In genomic region chr16:89330177-89330856, GRCh38 we compare ENCODE assay signal across 1 cellular context.
TF ChIP-seq lines count a peak whose summit lies in the region.

No MANE protein-coding gene starts in this region.

TF ChIP-seq in HepG2, 621 proteins besides CTCF, POLR2A, EP300 and RAD21 (continued from another document and continues in another):
- TF ChIP-seq GRHL1 (CRISPR knock-in tag; conservative IDR thresholded peaks at IDR 0.05) (no peak), CBX1 (IDR thresholded peaks at IDR 0.05; ENCODE audit: low read depth) (no peak), DNMT3B (CRISPR knock-in tag; conservative IDR thresholded peaks at IDR 0.05) (no peak), DMAP1 (CRISPR knock-in tag; IDR thresholded peaks at IDR 0.05) (no peak), GFI1 (CRISPR knock-in tag; IDR thresholded peaks at IDR 0.05; ENCODE audit: borderline replicate concordance) (peak; percentile 30; the same call in 1 of the 2 replicates), ZNF816 (CRISPR knock-in tag; IDR thresholded peaks at IDR 0.05; ENCODE audit: borderline replicate concordance) (no peak), HOXA5 (CRISPR knock-in tag; IDR thresholded peaks at IDR 0.05) (no peak), ZNF17 (CRISPR knock-in tag; IDR thresholded peaks at IDR 0.05) (no peak), GLI4 (CRISPR knock-in tag; IDR thresholded peaks at IDR 0.05; ENCODE audit: borderline replicate concordance) (no peak), HNF4A (CRISPR knock-in tag; IDR thresholded peaks at IDR 0.05) (no peak), ZNF605 (CRISPR knock-in tag; IDR thresholded peaks at IDR 0.05) (no peak), ZNF549 (CRISPR knock-in tag; IDR thresholded peaks at IDR 0.05) (no peak), KLF9 (CRISPR knock-in tag; IDR thresholded peaks at IDR 0.05; ENCODE audit: low read depth) (0 out of 2 replicates have a peak, but pooled peaks have one; percentile 39), ZNF792 (CRISPR knock-in tag; IDR thresholded peaks at IDR 0.05) (peak; percentile 67; the same call in 1 of the 2 replicates), PTBP1 (IDR thresholded peaks at IDR 0.05; ENCODE audit: low read depth, low read length, poor library complexity, severe bottlenecking) (no peak), KAT7 (CRISPR knock-in tag; IDR thresholded peaks at IDR 0.05; ENCODE audit: borderline replicate concordance) (no peak), ZNF777 (CRISPR knock-in tag; IDR thresholded peaks at IDR 0.05) (no peak), ZNF629 (CRISPR knock-in tag; conservative IDR thresholded peaks at IDR 0.05) (no peak), ZNF354B (CRISPR knock-in tag; IDR thresholded peaks at IDR 0.05) (no peak), ZNF546 (CRISPR knock-in tag; conservative IDR thresholded peaks at IDR 0.05) (no peak), TCF12 (IDR thresholded peaks at IDR 0.05) (no peak), TCF12 (CRISPR knock-in tag; IDR thresholded peaks at IDR 0.05) (no peak), JDP2 (CRISPR knock-in tag; IDR thresholded peaks at IDR 0.05; ENCODE audit: borderline replicate concordance) (no peak), ZNF33A (CRISPR knock-in tag; IDR thresholded peaks at IDR 0.05; ENCODE audit: borderline replicate concordance) (no peak), ZNF264 (CRISPR knock-in tag; IDR thresholded peaks at IDR 0.05) (no peak), ZNF891 (CRISPR knock-in tag; IDR thresholded peaks at IDR 0.05) (no peak), RXRA (CRISPR knock-in tag; IDR thresholded peaks at IDR 0.05) (peak; percentile 75; the same call in 1 of the 2 replicates), ESRRA (CRISPR knock-in tag; IDR thresholded peaks at IDR 0.05; ENCODE audit: low read depth) (no peak), ZBTB40 (IDR thresholded peaks at IDR 0.05) (no peak), ZBTB40 (CRISPR knock-in tag; IDR thresholded peaks at IDR 0.05) (no peak), ZFP36 (IDR thresholded peaks at IDR 0.05; ENCODE audit: borderline replicate concordance, low read depth, low read length, partially characterized antibody) (no peak), BCL6 (CRISPR knock-in tag; IDR thresholded peaks at IDR 0.05) (peak; percentile 37; the same call in 1 of the 2 replicates), HNRNPH1 (optimal IDR thresholded peaks at IDR 0.05; ENCODE audit: low read depth, low read length) (no peak), NR2C2 (CRISPR knock-in tag; IDR thresholded peaks at IDR 0.05; ENCODE audit: borderline replicate concordance) (no peak), MEF2D (CRISPR knock-in tag; IDR thresholded peaks at IDR 0.05) (peak; percentile 55), E2F2 (CRISPR knock-in tag; IDR thresholded peaks at IDR 0.05; ENCODE audit: borderline replicate concordance) (no peak), BHLHE40 (IDR thresholded peaks at IDR 0.05; ENCODE audit: low read length) (peak; percentile 68), MAX (IDR thresholded peaks at IDR 0.05) (peak; percentile 90), ZNF225 (CRISPR knock-in tag; IDR thresholded peaks at IDR 0.05) (peak; percentile 55; the same call in 1 of the 2 replicates), PPARG (CRISPR knock-in tag; conservative IDR thresholded peaks at IDR 0.05) (no peak), ZNF138 (CRISPR knock-in tag; IDR thresholded peaks at IDR 0.05; ENCODE audit: low read depth) (no peak)
- TF ChIP-seq, protein P1, sequence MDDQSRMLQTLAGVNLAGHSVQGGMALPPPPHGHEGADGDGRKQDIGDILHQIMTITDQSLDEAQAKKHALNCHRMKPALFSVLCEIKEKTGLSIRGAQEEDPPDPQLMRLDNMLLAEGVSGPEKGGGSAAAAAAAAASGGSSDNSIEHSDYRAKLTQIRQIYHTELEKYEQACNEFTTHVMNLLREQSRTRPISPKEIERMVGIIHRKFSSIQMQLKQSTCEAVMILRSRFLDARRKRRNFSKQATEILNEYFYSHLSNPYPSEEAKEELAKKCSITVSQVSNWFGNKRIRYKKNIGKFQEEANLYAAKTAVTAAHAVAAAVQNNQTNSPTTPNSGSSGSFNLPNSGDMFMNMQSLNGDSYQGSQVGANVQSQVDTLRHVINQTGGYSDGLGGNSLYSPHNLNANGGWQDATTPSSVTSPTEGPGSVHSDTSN (CRISPR knock-in tag; IDR thresholded peaks at IDR 0.05; ENCODE audit: borderline replicate concordance), result no peak
- TF ChIP-seq, protein P2, sequence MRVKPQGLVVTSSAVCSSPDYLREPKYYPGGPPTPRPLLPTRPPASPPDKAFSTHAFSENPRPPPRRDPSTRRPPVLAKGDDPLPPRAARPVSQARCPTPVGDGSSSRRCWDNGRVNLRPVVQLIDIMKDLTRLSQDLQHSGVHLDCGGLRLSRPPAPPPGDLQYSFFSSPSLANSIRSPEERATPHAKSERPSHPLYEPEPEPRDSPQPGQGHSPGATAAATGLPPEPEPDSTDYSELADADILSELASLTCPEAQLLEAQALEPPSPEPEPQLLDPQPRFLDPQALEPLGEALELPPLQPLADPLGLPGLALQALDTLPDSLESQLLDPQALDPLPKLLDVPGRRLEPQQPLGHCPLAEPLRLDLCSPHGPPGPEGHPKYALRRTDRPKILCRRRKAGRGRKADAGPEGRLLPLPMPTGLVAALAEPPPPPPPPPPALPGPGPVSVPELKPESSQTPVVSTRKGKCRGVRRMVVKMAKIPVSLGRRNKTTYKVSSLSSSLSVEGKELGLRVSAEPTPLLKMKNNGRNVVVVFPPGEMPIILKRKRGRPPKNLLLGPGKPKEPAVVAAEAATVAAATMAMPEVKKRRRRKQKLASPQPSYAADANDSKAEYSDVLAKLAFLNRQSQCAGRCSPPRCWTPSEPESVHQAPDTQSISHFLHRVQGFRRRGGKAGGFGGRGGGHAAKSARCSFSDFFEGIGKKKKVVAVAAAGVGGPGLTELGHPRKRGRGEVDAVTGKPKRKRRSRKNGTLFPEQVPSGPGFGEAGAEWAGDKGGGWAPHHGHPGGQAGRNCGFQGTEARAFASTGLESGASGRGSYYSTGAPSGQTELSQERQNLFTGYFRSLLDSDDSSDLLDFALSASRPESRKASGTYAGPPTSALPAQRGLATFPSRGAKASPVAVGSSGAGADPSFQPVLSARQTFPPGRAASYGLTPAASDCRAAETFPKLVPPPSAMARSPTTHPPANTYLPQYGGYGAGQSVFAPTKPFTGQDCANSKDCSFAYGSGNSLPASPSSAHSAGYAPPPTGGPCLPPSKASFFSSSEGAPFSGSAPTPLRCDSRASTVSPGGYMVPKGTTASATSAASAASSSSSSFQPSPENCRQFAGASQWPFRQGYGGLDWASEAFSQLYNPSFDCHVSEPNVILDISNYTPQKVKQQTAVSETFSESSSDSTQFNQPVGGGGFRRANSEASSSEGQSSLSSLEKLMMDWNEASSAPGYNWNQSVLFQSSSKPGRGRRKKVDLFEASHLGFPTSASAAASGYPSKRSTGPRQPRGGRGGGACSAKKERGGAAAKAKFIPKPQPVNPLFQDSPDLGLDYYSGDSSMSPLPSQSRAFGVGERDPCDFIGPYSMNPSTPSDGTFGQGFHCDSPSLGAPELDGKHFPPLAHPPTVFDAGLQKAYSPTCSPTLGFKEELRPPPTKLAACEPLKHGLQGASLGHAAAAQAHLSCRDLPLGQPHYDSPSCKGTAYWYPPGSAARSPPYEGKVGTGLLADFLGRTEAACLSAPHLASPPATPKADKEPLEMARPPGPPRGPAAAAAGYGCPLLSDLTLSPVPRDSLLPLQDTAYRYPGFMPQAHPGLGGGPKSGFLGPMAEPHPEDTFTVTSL (CRISPR knock-in tag; IDR thresholded peaks at IDR 0.05; ENCODE audit: borderline replicate concordance), result peak; percentile 73; the same call in 1 of the 2 replicates
- TF ChIP-seq, protein P3, sequence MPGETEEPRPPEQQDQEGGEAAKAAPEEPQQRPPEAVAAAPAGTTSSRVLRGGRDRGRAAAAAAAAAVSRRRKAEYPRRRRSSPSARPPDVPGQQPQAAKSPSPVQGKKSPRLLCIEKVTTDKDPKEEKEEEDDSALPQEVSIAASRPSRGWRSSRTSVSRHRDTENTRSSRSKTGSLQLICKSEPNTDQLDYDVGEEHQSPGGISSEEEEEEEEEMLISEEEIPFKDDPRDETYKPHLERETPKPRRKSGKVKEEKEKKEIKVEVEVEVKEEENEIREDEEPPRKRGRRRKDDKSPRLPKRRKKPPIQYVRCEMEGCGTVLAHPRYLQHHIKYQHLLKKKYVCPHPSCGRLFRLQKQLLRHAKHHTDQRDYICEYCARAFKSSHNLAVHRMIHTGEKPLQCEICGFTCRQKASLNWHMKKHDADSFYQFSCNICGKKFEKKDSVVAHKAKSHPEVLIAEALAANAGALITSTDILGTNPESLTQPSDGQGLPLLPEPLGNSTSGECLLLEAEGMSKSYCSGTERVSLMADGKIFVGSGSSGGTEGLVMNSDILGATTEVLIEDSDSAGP (CRISPR knock-in tag; IDR thresholded peaks at IDR 0.05; ENCODE audit: borderline replicate concordance), result no peak
